In the genomic region with DNA sequence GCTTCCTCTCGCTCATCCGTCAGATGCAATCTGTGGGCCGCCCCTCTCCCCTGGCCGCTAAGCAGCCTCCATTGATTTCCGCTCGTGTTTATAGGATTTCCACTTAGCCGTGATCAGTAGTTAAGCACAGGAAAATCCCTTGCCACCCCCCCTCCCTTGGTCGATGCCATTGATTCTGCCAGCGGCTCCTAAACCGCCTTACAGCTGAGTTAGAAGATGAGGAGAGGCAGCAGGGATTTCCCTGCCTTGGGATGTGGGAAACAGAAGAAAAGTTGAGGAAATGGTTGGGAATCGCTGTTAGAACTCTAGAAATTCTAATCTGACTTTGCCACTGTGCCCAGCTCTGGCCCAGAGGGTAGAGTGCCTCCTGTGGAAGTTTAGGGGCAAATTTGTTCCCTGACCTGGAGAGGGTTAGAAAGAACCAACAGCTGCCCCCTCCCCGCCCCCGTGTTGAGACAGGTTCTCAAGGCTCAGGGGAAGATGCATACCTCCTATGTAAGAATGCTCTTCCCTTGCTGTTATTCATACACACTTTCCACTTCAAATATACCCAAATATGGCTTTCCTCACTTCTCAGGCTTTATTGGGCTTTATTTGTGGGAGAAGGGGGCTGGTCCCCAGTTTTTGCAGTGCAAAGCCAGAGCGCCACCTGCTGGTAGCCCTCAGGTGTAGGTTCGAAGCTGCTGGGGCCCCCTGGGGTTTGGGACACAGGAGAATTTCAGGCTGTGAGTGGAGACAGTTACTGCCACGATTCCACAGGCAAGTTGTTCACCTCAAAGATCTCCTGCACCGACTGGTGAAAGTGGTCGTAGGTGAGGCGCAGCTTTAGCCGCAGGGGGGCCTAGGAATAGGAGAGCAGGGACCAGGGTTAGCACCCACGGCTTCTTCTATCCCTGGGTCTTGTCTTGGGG, we compare ENCODE assay signal across 8 cellular contexts. TPM values are rescaled to one million over a fixed set of nuclear protein-coding genes. Genes with fewer than 3 reads are reported as not detected.
DNase-seq lines count a peak whose midpoint lies in the region; ATAC-seq, FAIRE-seq and TF ChIP-seq lines count a peak whose summit lies in the region.

No MANE protein-coding gene starts in this region.

- FAIRE-seq in urothelium cell line (lab: Jason Lieb, UNC) (no peak), H54 (lab: Jason Lieb, UNC) (no peak)

- DNase-seq in NCI-H446 (lab: John Stamatoyannopoulos, UW) (peak; percentile 19 to 67), NCI-H446 treated with DMSO at 0.1 percent for 48 hours (lab: John Stamatoyannopoulos, UW) (no peak), NCI-H2171 treated with DMSO at 0.1 percent for 48 hours (lab: John Stamatoyannopoulos, UW) (peak; percentile 63), epithelial cell of esophagus (ENCODE audit: low read depth) (peak; percentile 65), omental fat pad (ENCODE audit: low spot score) (peak; percentile 51), urothelium cell line (ENCODE audit: low spot score) (peak; percentile 61), H54 (ENCODE audit: insufficient read length, low spot score) (no peak)
- DNase-seq in activated CD8-positive, alpha-beta memory T cell treated with anti-CD3 and anti-CD28 coated beads for 24 hours = peak; percentile 84

- ATAC-seq in omental fat pad (ENCODE audit: low FRiP score) = no peak

- H3K4me3 ChIP-seq in epithelial cell of esophagus (ENCODE audit: low read length) = no peak overlapping the region

- no peak for TF ChIP-seq POLR2A in H54 (IDR thresholded peaks at IDR 0.05; ENCODE audit: low read depth, low read length)

- TF ChIP-seq CTCF in epithelial cell of esophagus (IDR thresholded peaks at IDR 0.05; ENCODE audit: insufficient read depth, low read depth, low read length, missing control alignments) (peak; percentile 96), omental fat pad (IDR thresholded peaks at IDR 0.05) (peak in 1 of 3 donors; percentile 66)

RNA-seq across cellular contexts. Expression of a gene that starts 3.2 kb away (rescaled TPM):
- 10 to 100 TPM; 12.5 to 19.6 (median 16.7) TPM for total RNA-seq in omental fat pad

RNA-seq across cellular contexts. Expression of a gene that starts 7.7 kb away (rescaled TPM):
- total RNA-seq in omental fat pad = 1 to 10 TPM in 1 of 4 donors, under 1 TPM in 3; 0.63 to 1.8 (median 0.73) TPM

RNA-seq across cellular contexts. Expression of a gene that starts 8.3 kb away (rescaled TPM):
- 10 to 100 TPM; 49.5 to 72.9 (median 58.0) TPM for total RNA-seq in omental fat pad

RNA-seq across cellular contexts. Expression of a gene that starts 19.3 kb away (rescaled TPM):
- total RNA-seq in omental fat pad = 1 to 10 TPM in 2 of 4 donors, under 1 TPM in 2; 0.56 to 1.2 (median 0.90) TPM

Comparison
In these comparisons a context has a peak if more than half of its experiments do, and no peak if none do; other contexts are left out.
1. DNase-seq: peak in NCI-H446 (2 of 2), NCI-H2171 treated with DMSO at 0.1 percent for 48 hours (single experiment), activated CD8-positive, alpha-beta memory T cell treated with anti-CD3 and anti-CD28 coated beads for 24 hours (single experiment), epithelial cell of esophagus (single experiment), omental fat pad (single experiment) and urothelium cell line (single experiment); none in NCI-H446 treated with DMSO at 0.1 percent for 48 hours (single experiment) and H54 (single experiment).